Comparison of ENCODE assay signal across 24 cellular contexts in genomic region chr22:30513462-30513861, GRCh38. TPM values are rescaled to one million over a fixed set of nuclear protein-coding genes. Genes with fewer than 3 reads are reported as not detected.
A peak's percentile ranks its signal among the peaks of the same experiment; 100 is the strongest.
DNase-seq lines count a peak whose midpoint lies in the region; ATAC-seq and TF ChIP-seq lines count a peak whose summit lies in the region.
"Had no signal": no experiment of that assay in that cellular context is flagged by ENCODE, and none has a peak within 500 bp of the region (broad histone marks: within the 10 kb centered on the region; RNA-seq: fewer than 3 reads in every experiment).

No MANE protein-coding gene starts in this region.

- H3K18ac ChIP-seq in neuronal stem cell (ENCODE audit: low read length), result no peak overlapping the region

- no peak overlapping the region for H3K9ac ChIP-seq in neuronal stem cell (ENCODE audit: low read depth, low read length, poor library complexity)
- H3K9ac ChIP-seq: BLaER1 had no signal

- peak; percentile 17 for DNase-seq in cerebellar cortex (ENCODE audit: low spot score)
- DNase-seq in neuronal stem cell (ENCODE audit: low spot score), result no peak
- DNase-seq: 8988T; ACHN; BE2C; C1 segment of cervical spinal cord; CD4-positive, alpha-beta memory T cell; CD4-positive, CD25-positive, alpha-beta regulatory T cell; CD8-positive, alpha-beta memory T cell; COR-L47; DMS 273 treated with DMSO at 0.1 percent for 48 hours; DMS153; DMS53; DMS79; DND-41; EL; GDM1 had no signal

- TF ChIP-seq CTCF in HEK293 (tag by site-specific recombination; IDR thresholded peaks at IDR 0.05), result no peak

- no peak overlapping the region for H3K14ac ChIP-seq in neuronal stem cell (ENCODE audit: low read length)

- no peak overlapping the region for H2AFZ ChIP-seq in neuronal stem cell (ENCODE audit: low read length)

- no peak for ATAC-seq in HG03095 (IDR thresholded peaks at IDR 0.05; ENCODE audit: unreplicated experiment)
- no peak for ATAC-seq in GM18519 (IDR thresholded peaks at IDR 0.05; ENCODE audit: low FRiP score, unreplicated experiment)
- ATAC-seq: GM12878 had no signal

- H3K4me2 ChIP-seq in neuronal stem cell (ENCODE audit: insufficient read depth, low read length, poor library complexity, severe bottlenecking), result no peak overlapping the region

- H3K4me3 ChIP-seq in HEK293 (ENCODE audit: low read depth, low read length) (no peak overlapping the region), neuronal stem cell (ENCODE audit: low read length in 2 of 2) (no peak overlapping the region)
- H3K4me3 ChIP-seq: BLaER1, GM12878 had no signal

- CTCF ChIA-PET in HEK293 (lab: Yijun Ruan, JAX), result interaction anchor here (0.6 kb wide), 1 partner anchor 852 kb away, joined by 3 read pairs; no protein-coding TSS in a partner anchor

- H4K8ac ChIP-seq in neuronal stem cell (ENCODE audit: low read depth, low read length), result no peak overlapping the region

- no peaks in the 10 kb centered on the region for H3K79me1 ChIP-seq in neuronal stem cell (ENCODE audit: low read depth, low read length)

- no peaks in the 10 kb centered on the region for H3K9me3 ChIP-seq in HEK293 (ENCODE audit: control insufficient read depth, insufficient read depth, low read depth, low read length)
- peaks cover 3 to 4% of the 10 kb centered on the region in 2 donors for H3K9me3 ChIP-seq in neuronal stem cell (replicated peaks in 1 of 2; ENCODE audit: control insufficient read depth in 2 of 2, insufficient read depth in 1 of 2, low read depth in 1 of 2, low read length in 2 of 2)
- H3K9me3 ChIP-seq: BE2C had no signal

- H3K23ac ChIP-seq in neuronal stem cell (ENCODE audit: low read depth, low read length, poor library complexity), result no peak overlapping the region

- no peak overlapping the region for H2BK15ac ChIP-seq in neuronal stem cell (ENCODE audit: low read length)

- H2BK12ac ChIP-seq in neuronal stem cell (ENCODE audit: low read length), result peak overlapping the region; percentile 16

- no peak overlapping the region for H2AK5ac ChIP-seq in neuronal stem cell (ENCODE audit: low read depth, low read length)

- H3K4ac ChIP-seq in neuronal stem cell (ENCODE audit: low read length), result no peak overlapping the region

- no peak overlapping the region for H4K91ac ChIP-seq in neuronal stem cell (ENCODE audit: low read depth, low read length, poor library complexity)

- H3K27ac ChIP-seq in HEK293 (ENCODE audit: extremely low read depth, low read depth, low read length) (no peak overlapping the region), neuronal stem cell (replicated peaks; ENCODE audit: low read length) (no peak overlapping the region)
- H3K27ac ChIP-seq: BLaER1 had no signal

- H3K36me3 ChIP-seq in HEK293 (ENCODE audit: control insufficient read depth in 2 of 2, insufficient read depth in 1 of 2, low read length in 2 of 2), result no peaks in the 10 kb centered on the region
- H3K36me3 ChIP-seq in neuronal stem cell (replicated peaks in 1 of 2; ENCODE audit: control insufficient read depth in 2 of 2, insufficient read depth in 2 of 2, low read length in 2 of 2), result peaks cover 0 to 1% of the 10 kb centered on the region in 2 donors
- H3K36me3 ChIP-seq: BE2C, BLaER1 had no signal

- no CpG with 5 or more reads among the region's 6 CpGs for WGBS in neuronal stem cell (ENCODE audit: extremely low coverage in 2 of 2, insufficient read length in 2 of 2, insufficient replicate concordance in 1 of 2), 2 donors

- H3K4me1 ChIP-seq in HEK293 (ENCODE audit: control insufficient read depth, insufficient read depth, low read length) (peaks cover 6% of the 10 kb centered on the region), neuronal stem cell (ENCODE audit: control insufficient read depth in 2 of 2, insufficient read depth in 1 of 2, low read depth in 1 of 2, low read length in 2 of 2) (no peaks in the 10 kb centered on the region)
- H3K4me1 ChIP-seq: BE2C had no signal

- no peak overlapping the region for H2BK5ac ChIP-seq in neuronal stem cell (ENCODE audit: low read length)

- POLR2A ChIA-PET in HEK293 (lab: Yijun Ruan, JAX), result no interaction called here

- no peak overlapping the region for H2BK120ac ChIP-seq in neuronal stem cell (ENCODE audit: low read depth, low read length)

- H3K27me3 ChIP-seq in neuronal stem cell (ENCODE audit: control insufficient read depth in 3 of 3, insufficient read depth in 3 of 3, low read depth in 1 of 3, low read length in 3 of 3), result no peaks in the 10 kb centered on the region
- H3K27me3 ChIP-seq: BE2C, BLaER1 had no signal

TF ChIP-seq in HEK293, 187 proteins besides CTCF, POLR2A, EP300 and RAD21:
- TF ChIP-seq IKZF3 (tag by site-specific recombination; IDR thresholded peaks at IDR 0.05), result no peak
- peak; percentile 96 for TF ChIP-seq ZNF548 (tag by site-specific recombination; IDR thresholded peaks at IDR 0.05)
- no peak for TF ChIP-seq ZBTB48 (tag by site-specific recombination; IDR thresholded peaks at IDR 0.05)
- no peak for TF ChIP-seq SCRT2 (tag by site-specific recombination; IDR thresholded peaks at IDR 0.05)
- TF ChIP-seq ZNF311 (tag by site-specific recombination; IDR thresholded peaks at IDR 0.05; ENCODE audit: borderline replicate concordance), result no peak
- TF ChIP-seq MEIS1 (CRISPR knock-in tag; IDR thresholded peaks at IDR 0.05; ENCODE audit: borderline replicate concordance), result no peak
- no peak for TF ChIP-seq ZNF112 (tag by site-specific recombination; IDR thresholded peaks at IDR 0.05)
- no peak for TF ChIP-seq FEZF1 (tag by site-specific recombination; IDR thresholded peaks at IDR 0.05)

RNA-seq across cellular contexts. Expression of gene SEC14L4, which starts 8.0 kb away (rescaled TPM):
- 0.46 TPM for polyA plus RNA-seq in neuronal stem cell (2013, experiment 1 of 2)
- 0.25 TPM for polyA plus RNA-seq in neuronal stem cell (2013, experiment 2 of 2)
- polyA plus RNA-seq: AG04450; CD14-positive monocyte; CD4-positive, alpha-beta memory T cell; CD4-positive, CD25-positive, alpha-beta regulatory T cell; CD8-positive, alpha-beta memory T cell; GM12878 had no signal

RNA-seq across cellular contexts. Expression of gene SEC14L6, which starts 33.1 kb away (rescaled TPM):
- polyA plus RNA-seq in neuronal stem cell (2013, experiment 1 of 2), result 1.6 TPM
- 1.8 TPM for polyA plus RNA-seq in neuronal stem cell (2013, experiment 2 of 2)
- polyA plus RNA-seq: CD14-positive monocyte; CD4-positive, alpha-beta memory T cell; GM12878 had no signal

RNA-seq across cellular contexts. Expression of gene SEC14L3, which starts 41.6 kb away (rescaled TPM):
- polyA plus RNA-seq in neuronal stem cell (2013, experiment 1 of 2), result not detected
- not detected for polyA plus RNA-seq in neuronal stem cell (2013, experiment 2 of 2)
- polyA plus RNA-seq: AG04450; CD14-positive monocyte; CD4-positive, alpha-beta memory T cell; CD4-positive, CD25-positive, alpha-beta regulatory T cell; CD8-positive, alpha-beta memory T cell had no signal
